24 cellular contexts compared by ENCODE assay signal in genomic region chr1:181632492-181632891, GRCh38.
DNase-seq lines count a peak whose midpoint lies in the region; ATAC-seq, FAIRE-seq and TF ChIP-seq lines count a peak whose summit lies in the region.
"Had no signal": no experiment of that assay in that cellular context is flagged by ENCODE, and none has a peak within 500 bp of the region (broad histone marks: within the 10 kb centered on the region; RNA-seq: fewer than 3 reads in every experiment).

No MANE protein-coding gene starts in this region.

- TF ChIP-seq CTCF in right lobe of liver (IDR thresholded peaks at IDR 0.05) (peak in 3 of 4 donors; percentile 6 to 21 (median 12)), HepG2 (CRISPR knock-in tag; IDR thresholded peaks at IDR 0.05) (no peak), VCaP (conservative IDR thresholded peaks at IDR 0.05) (peak; percentile 26; the same call in 1 of the 2 replicates), gastrocnemius medialis (IDR thresholded peaks at IDR 0.05 in 4 of 5, conservative IDR thresholded peaks at IDR 0.05 in 1 of 5) (no peak)

- TF ChIP-seq EP300 in HepG2 (IDR thresholded peaks at IDR 0.05; ENCODE audit: low read depth in 2 of 2, low read length in 2 of 2) (no peak), HepG2 (CRISPR knock-in tag; IDR thresholded peaks at IDR 0.05; ENCODE audit: borderline replicate concordance) (no peak)

- no peaks in the 10 kb centered on the region for H3K9me3 ChIP-seq in right lobe of liver
- no peaks in the 10 kb centered on the region for H3K9me3 ChIP-seq in HepG2 (ENCODE audit: low read length)
- H3K9me3 ChIP-seq in gastrocnemius medialis = no peaks in the 10 kb centered on the region
- H3K9me3 ChIP-seq: A549; BLaER1 treated with 17β-estradiol and CSF1 and Interleukin-3, amounts not matched to agents 10 nM and 100 nM had no signal

- H3K4me3 ChIP-seq in right lobe of liver = no peak overlapping the region
- no peak overlapping the region for H3K4me3 ChIP-seq in HepG2 (replicated peaks in 1 of 3; ENCODE audit: insufficient read depth in 1 of 3, low read depth in 2 of 3, low read length in 3 of 3)
- H3K4me3 ChIP-seq in gastrocnemius medialis = no peak overlapping the region
- H3K4me3 ChIP-seq: A549; BLaER1 treated with 17β-estradiol and CSF1 and Interleukin-3, amounts not matched to agents 10 nM and 100 nM; GM23338 had no signal

- FAIRE-seq in HepG2 (lab: Jason Lieb, UNC) = no peak
- FAIRE-seq: A549, D721Med, GM19239 had no signal

- H3K27me3 ChIP-seq in right lobe of liver = no peaks in the 10 kb centered on the region
- H3K27me3 ChIP-seq in HepG2 (ENCODE audit: control insufficient read depth in 1 of 2, insufficient read depth in 2 of 2, low read length in 2 of 2) = peaks cover 0 to 3% of the 10 kb centered on the region in 2 experiments; a peak in 2 of 5 replicates
- no peaks in the 10 kb centered on the region for H3K27me3 ChIP-seq in gastrocnemius medialis
- H3K27me3 ChIP-seq: BLaER1 treated with 17β-estradiol and CSF1 and Interleukin-3, amounts not matched to agents 10 nM and 100 nM had no signal

- BruUV-seq in HepG2 (replicated peaks; lab: Mats Ljungman, UMichigan) = no TSS peak

- no peaks in the 10 kb centered on the region for H4K20me1 ChIP-seq in HepG2 (ENCODE audit: insufficient read depth, low read length)
- H4K20me1 ChIP-seq: BLaER1 treated with 17β-estradiol and CSF1 and Interleukin-3, amounts not matched to agents 10 nM and 100 nM had no signal

- in situ Hi-C loops in HepG2 (cut with HindIII; ENCODE audit: extremely low pct_ligation_motif_present, low pct_unique_long_range_greater_than_20kb) = no loop called here
- in situ Hi-C loops in gastrocnemius medialis (cut with MboI; ENCODE audit: low sequenced_read_pairs in 4 of 4) = no loop called here

- TF ChIP-seq POLR2A in right lobe of liver (IDR thresholded peaks at IDR 0.05) (no peak), HepG2 (IDR thresholded peaks at IDR 0.05; ENCODE audit: insufficient read depth in 1 of 2, low read depth in 2 of 2, low read length in 2 of 2) (no peak), gastrocnemius medialis (IDR thresholded peaks at IDR 0.05) (no peak)

- CTCF ChIA-PET in HepG2 (lab: Yijun Ruan, JAX; ENCODE audit: low intra/inter-chr PET ratio, low total read pairs) = no interaction called here

- TF ChIP-seq RAD21 in HepG2 (CRISPR knock-in tag; IDR thresholded peaks at IDR 0.05) = no peak

- no peaks in the 10 kb centered on the region for H3K4me1 ChIP-seq in right lobe of liver
- no peaks in the 10 kb centered on the region for H3K4me1 ChIP-seq in HepG2 (ENCODE audit: insufficient read depth, low read length)
- H3K4me1 ChIP-seq in gastrocnemius medialis = peaks cover 12 to 15% of the 10 kb centered on the region in 2 donors
- H3K4me1 ChIP-seq: A549; BLaER1 treated with 17β-estradiol and CSF1 and Interleukin-3, amounts not matched to agents 10 nM and 100 nM had no signal

- H3K4me2 ChIP-seq in HepG2 (ENCODE audit: low read depth, low read length) = no peak overlapping the region
- H3K4me2 ChIP-seq: A549; BLaER1 treated with 17β-estradiol and CSF1 and Interleukin-3, amounts not matched to agents 10 nM and 100 nM; GM23338 had no signal

- ATAC-seq in right lobe of liver (peak in 2 of 4 donors; percentile 52 to 89), HepG2 (no peak), gastrocnemius medialis (no peak), GM19452 (IDR thresholded peaks at IDR 0.05; ENCODE audit: unreplicated experiment) (no peak)
- ATAC-seq: A549, GM23338, HCT116 had no signal

- no peaks in the 10 kb centered on the region for H3K36me3 ChIP-seq in right lobe of liver
- no peaks in the 10 kb centered on the region for H3K36me3 ChIP-seq in HepG2 (replicated peaks in 1 of 2; ENCODE audit: control insufficient read depth in 1 of 2, insufficient read depth in 2 of 2, low read length in 2 of 2)
- H3K36me3 ChIP-seq in gastrocnemius medialis = no peaks in the 10 kb centered on the region
- H3K36me3 ChIP-seq: BLaER1 treated with 17β-estradiol and CSF1 and Interleukin-3, amounts not matched to agents 10 nM and 100 nM had no signal

- H3K27ac ChIP-seq in right lobe of liver = no peak overlapping the region
- H3K27ac ChIP-seq in HepG2 (ENCODE audit: extremely low read length, insufficient read depth, low read length) = no peak overlapping the region
- H3K27ac ChIP-seq in VCaP = no peak overlapping the region
- no peak overlapping the region for H3K27ac ChIP-seq in gastrocnemius medialis
- H3K27ac ChIP-seq: A549; BLaER1 treated with 17β-estradiol and CSF1 and Interleukin-3, amounts not matched to agents 10 nM and 100 nM had no signal

- no peak overlapping the region for H3K9ac ChIP-seq in HepG2 (ENCODE audit: insufficient read depth, low read depth, low read length)
- H3K9ac ChIP-seq: BLaER1 treated with 17β-estradiol and CSF1 and Interleukin-3, amounts not matched to agents 10 nM and 100 nM had no signal

- DNase-seq in right lobe of liver = no peak
- no peak for DNase-seq in HepG2 (ENCODE audit: low spot score)
- DNase-seq in medulla oblongata (ENCODE audit: extremely low spot score) = peak; percentile 3
- DNase-seq in HuH-7.5 (ENCODE audit: low spot score) = no peak
- DNase-seq in gastrocnemius medialis = no peak
- DNase-seq: CD8-positive, alpha-beta memory T cell; DMS79 treated with DMSO at 0.1 percent for 48 hours; KBM-7; NCI-H1417; NCI-H1930; NCI-H2171; NCI-H446; NCI-H69; NK-92 treated with Interleukin-12 subunit alpha and Interleukin-12 subunit beta, amount 100 ng/mL, for 24 hours; OCI-M1; Right ventricle myocardium superior had no signal

- intact Hi-C loops in right lobe of liver (cut with DNase I) (no loop called here), HepG2 (cut with micrococcal nuclease; ENCODE audit: unreplicated experiment) (no loop called here), gastrocnemius medialis (cut with DNase I; ENCODE audit: low total_unique reads) (no loop called here)

- H3K79me2 ChIP-seq in HepG2 (ENCODE audit: insufficient read depth, low read length) = no peaks in the 10 kb centered on the region

- 27% methylated on average over 1 of the region's 1 CpG for WGBS in right lobe of liver (ENCODE audit: insufficient coverage, low coverage, low lambda C conversion rate, missing lambda C conversion rate)
- 0% methylated on average over 1 of the region's 1 CpG for WGBS in HepG2 (ENCODE audit: low lambda C conversion rate)

- H2AFZ ChIP-seq in HepG2 (ENCODE audit: low read length) = no peak overlapping the region
- H2AFZ ChIP-seq: GM23338 had no signal

- POLR2A ChIA-PET in HepG2 (lab: Yijun Ruan, JAX) = no interaction called here

TF ChIP-seq in HepG2, 621 proteins besides CTCF, POLR2A, EP300 and RAD21 (continues in another document):
- TF ChIP-seq HNRNPUL1 (IDR thresholded peaks at IDR 0.05; ENCODE audit: low read depth, low read length) = no peak
- no peak for TF ChIP-seq EED (CRISPR knock-in tag; IDR thresholded peaks at IDR 0.05)
- no peak for TF ChIP-seq UBTF (CRISPR knock-in tag; IDR thresholded peaks at IDR 0.05)
- TF ChIP-seq CREB3 (CRISPR knock-in tag; IDR thresholded peaks at IDR 0.05) = no peak
- TF ChIP-seq, protein P1, sequence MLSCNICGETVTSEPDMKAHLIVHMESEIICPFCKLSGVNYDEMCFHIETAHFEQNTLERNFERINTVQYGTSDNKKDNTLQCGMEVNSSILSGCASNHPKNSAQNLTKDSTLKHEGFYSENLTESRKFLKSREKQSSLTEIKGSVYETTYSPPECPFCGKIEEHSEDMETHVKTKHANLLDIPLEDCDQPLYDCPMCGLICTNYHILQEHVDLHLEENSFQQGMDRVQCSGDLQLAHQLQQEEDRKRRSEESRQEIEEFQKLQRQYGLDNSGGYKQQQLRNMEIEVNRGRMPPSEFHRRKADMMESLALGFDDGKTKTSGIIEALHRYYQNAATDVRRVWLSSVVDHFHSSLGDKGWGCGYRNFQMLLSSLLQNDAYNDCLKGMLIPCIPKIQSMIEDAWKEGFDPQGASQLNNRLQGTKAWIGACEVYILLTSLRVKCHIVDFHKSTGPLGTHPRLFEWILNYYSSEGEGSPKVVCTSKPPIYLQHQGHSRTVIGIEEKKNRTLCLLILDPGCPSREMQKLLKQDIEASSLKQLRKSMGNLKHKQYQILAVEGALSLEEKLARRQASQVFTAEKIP (CRISPR knock-in tag; IDR thresholded peaks at IDR 0.05; ENCODE audit: borderline replicate concordance) = no peak
- TF ChIP-seq, protein P2, sequence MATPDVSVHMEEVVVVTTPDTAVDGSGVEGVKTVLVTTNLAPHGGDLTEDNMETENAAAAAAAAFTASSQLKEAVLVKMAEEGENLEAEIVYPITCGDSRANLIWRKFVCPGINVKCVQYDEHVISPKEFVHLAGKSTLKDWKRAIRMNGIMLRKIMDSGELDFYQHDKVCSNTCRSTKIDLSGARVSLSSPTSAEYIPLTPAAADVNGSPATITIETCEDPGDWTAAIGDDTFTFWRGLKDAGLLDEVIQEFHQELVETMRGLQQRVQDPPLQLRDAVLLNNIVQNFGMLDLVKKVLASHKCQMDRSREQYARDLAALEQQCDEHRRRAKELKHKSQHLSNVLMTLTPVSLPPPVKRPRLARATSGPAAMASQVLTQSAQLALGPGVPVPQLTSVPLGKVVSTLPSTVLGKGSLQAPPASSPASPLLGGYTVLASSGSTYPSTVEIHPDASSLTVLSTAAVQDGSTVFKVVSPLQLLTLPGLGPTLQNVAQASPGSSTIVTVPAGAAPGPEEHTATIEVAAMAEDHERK (CRISPR knock-in tag; IDR thresholded peaks at IDR 0.05; ENCODE audit: low read depth) = no peak

Comparison
In these comparisons a context has a peak if more than half of its experiments do, and no peak if none do; other contexts are left out.
1. CTCF ChIP-seq: peak in right lobe of liver (3 of 4) and VCaP (single experiment); none in HepG2 (single experiment) and gastrocnemius medialis (0 of 5).